10 cellular contexts compared by ENCODE assay signal in genomic region chr3:99895106-99895705, GRCh38.
DNase-seq lines count a peak whose midpoint lies in the region; ATAC-seq and TF ChIP-seq lines count a peak whose summit lies in the region.
"Had no signal": no experiment of that assay in that cellular context is flagged by ENCODE, and none has a peak within 500 bp of the region (broad histone marks: within the 10 kb centered on the region; RNA-seq: fewer than 3 reads in every experiment).

No MANE protein-coding gene starts in this region.

- peaks cover 0 to 21% (median 16%) of the 10 kb centered on the region in 5 donors for H3K36me3 Mint-ChIP-seq in naive thymus-derived CD4-positive, alpha-beta T cell

- peaks cover 4 to 13% (median 10%) of the 10 kb centered on the region in 7 donors for H3K4me1 Mint-ChIP-seq in naive thymus-derived CD4-positive, alpha-beta T cell

- POLR2A ChIA-PET in naive thymus-derived CD4-positive, alpha-beta T cell (lab: Charles Lee) = no interaction called here

- 76 to 90% (median 85%) methylated on average over 3 of the region's 3 CpGs for WGBS in stomach, 5 donors
- 69 to 91% methylated on average over 3 of the region's 3 CpGs for WGBS in sigmoid colon, 2 donors

- H3K4me3 Mint-ChIP-seq in naive thymus-derived CD4-positive, alpha-beta T cell = no peak overlapping the region

- TF ChIP-seq CTCF in brain microvascular endothelial cell (IDR thresholded peaks at IDR 0.05; ENCODE audit: low read depth, low read length, missing control alignments) (no peak), stomach (IDR thresholded peaks at IDR 0.05) (no peak), sigmoid colon (IDR thresholded peaks at IDR 0.05) (no peak)

- CTCF ChIA-PET in naive thymus-derived CD4-positive, alpha-beta T cell (lab: Charles Lee) = no interaction called here

- in situ Hi-C loops in brain microvascular endothelial cell (cut with HindIII; ENCODE audit: low pct_ligation_motif_present, low sequenced_read_pairs) = no loop called here

- peaks cover 0 to 4% (median 0%) of the 10 kb centered on the region in 11 donors for H3K9me3 Mint-ChIP-seq in naive thymus-derived CD4-positive, alpha-beta T cell

- intact Hi-C loops in naive thymus-derived CD4-positive, alpha-beta T cell (cut with micrococcal nuclease) = no loop called here
- intact Hi-C loops in stomach (cut with DNase I; ENCODE audit: low total_unique reads) (no loop called here), sigmoid colon (cut with DNase I) (no loop called here)

- no peak overlapping the region for H3K27ac Mint-ChIP-seq in naive thymus-derived CD4-positive, alpha-beta T cell

- H3K4me3 ChIP-seq in brain microvascular endothelial cell (ENCODE audit: low read depth, low read length) = no peak overlapping the region
- no peak overlapping the region for H3K4me3 ChIP-seq in naive thymus-derived CD4-positive, alpha-beta T cell (ENCODE audit: low read length)
- no peak overlapping the region for H3K4me3 ChIP-seq in stomach
- no peak overlapping the region for H3K4me3 ChIP-seq in sigmoid colon
- H3K4me3 ChIP-seq: mucosa of descending colon had no signal

- H3K4me1 ChIP-seq in naive thymus-derived CD4-positive, alpha-beta T cell (ENCODE audit: control insufficient read depth in 2 of 2, insufficient read depth in 2 of 2, low read length in 2 of 2) = no peaks in the 10 kb centered on the region
- peaks cover 0 to 14% (median 3%) of the 10 kb centered on the region in 4 donors for H3K4me1 ChIP-seq in stomach
- peaks cover 0 to 10% (median 2%) of the 10 kb centered on the region in 4 donors for H3K4me1 ChIP-seq in sigmoid colon

- peak overlapping the region; percentile 74 for H3K27ac ChIP-seq in brain microvascular endothelial cell
- H3K27ac ChIP-seq in naive thymus-derived CD4-positive, alpha-beta T cell (ENCODE audit: low read depth, low read length) = no peak overlapping the region
- no peak overlapping the region for H3K27ac ChIP-seq in stomach
- H3K27ac ChIP-seq in sigmoid colon = peak overlapping the region in 2 of 4 donors; percentile 6 to 33

- H3K9me3 ChIP-seq in naive thymus-derived CD4-positive, alpha-beta T cell (ENCODE audit: control insufficient read depth in 2 of 3, low read length in 3 of 3) = no peaks in the 10 kb centered on the region
- H3K9me3 ChIP-seq in stomach (no peaks in the 10 kb centered on the region), sigmoid colon (no peaks in the 10 kb centered on the region)
- H3K9me3 ChIP-seq: mucosa of descending colon had no signal

- peak; percentile 48 for DNase-seq in EH (ENCODE audit: low read depth)
- peak; percentile 50 for DNase-seq in LHCN-M2 (ENCODE audit: low read depth)
- no peak for DNase-seq in brain microvascular endothelial cell
- DNase-seq in naive thymus-derived CD4-positive, alpha-beta T cell = no peak
- no peak for DNase-seq in AG08396 (ENCODE audit: low spot score)
- DNase-seq in stomach = no peak
- DNase-seq in sigmoid colon = no peak
- no peak for DNase-seq in H4 (ENCODE audit: low spot score)
- DNase-seq: activated CD4-positive, alpha-beta T cell treated with anti-CD3 and anti-CD28 coated beads for 4 hours; mucosa of descending colon had no signal

- no peaks in the 10 kb centered on the region for H3K27me3 ChIP-seq in brain microvascular endothelial cell (replicated peaks)
- H3K27me3 ChIP-seq in naive thymus-derived CD4-positive, alpha-beta T cell (ENCODE audit: control insufficient read depth in 2 of 2, insufficient read depth in 2 of 2, low read length in 2 of 2) = no peaks in the 10 kb centered on the region
- H3K27me3 ChIP-seq in stomach = no peaks in the 10 kb centered on the region
- H3K27me3 ChIP-seq in sigmoid colon = no peaks in the 10 kb centered on the region

- TF ChIP-seq POLR2A in stomach (IDR thresholded peaks at IDR 0.05) = no peak
- TF ChIP-seq POLR2A in sigmoid colon (IDR thresholded peaks at IDR 0.05) = no peak

- TF ChIP-seq EP300 in stomach (IDR thresholded peaks at IDR 0.05) (no peak), sigmoid colon (IDR thresholded peaks at IDR 0.05) (no peak)

- peak; percentile 51 for ATAC-seq in naive thymus-derived CD4-positive, alpha-beta T cell

- no peaks in the 10 kb centered on the region for H3K27me3 Mint-ChIP-seq in naive thymus-derived CD4-positive, alpha-beta T cell

- H3K36me3 ChIP-seq in brain microvascular endothelial cell (replicated peaks) = no peaks in the 10 kb centered on the region
- no peaks in the 10 kb centered on the region for H3K36me3 ChIP-seq in naive thymus-derived CD4-positive, alpha-beta T cell (ENCODE audit: control insufficient read depth in 2 of 3, insufficient read depth in 3 of 3, low read length in 3 of 3)
- H3K36me3 ChIP-seq in stomach = no peaks in the 10 kb centered on the region
- H3K36me3 ChIP-seq in sigmoid colon = no peaks in the 10 kb centered on the region

Comparison
In these comparisons a context has a peak if more than half of its experiments do, and no peak if none do; other contexts are left out.
1. DNase-seq: peak in EH (single experiment) and LHCN-M2 (single experiment); none in brain microvascular endothelial cell (single experiment), naive thymus-derived CD4-positive, alpha-beta T cell (0 of 9), AG08396 (single experiment), stomach (single experiment), sigmoid colon (single experiment) and H4 (single experiment).